8 cellular contexts compared by ENCODE assay signal in the genomic region with DNA sequence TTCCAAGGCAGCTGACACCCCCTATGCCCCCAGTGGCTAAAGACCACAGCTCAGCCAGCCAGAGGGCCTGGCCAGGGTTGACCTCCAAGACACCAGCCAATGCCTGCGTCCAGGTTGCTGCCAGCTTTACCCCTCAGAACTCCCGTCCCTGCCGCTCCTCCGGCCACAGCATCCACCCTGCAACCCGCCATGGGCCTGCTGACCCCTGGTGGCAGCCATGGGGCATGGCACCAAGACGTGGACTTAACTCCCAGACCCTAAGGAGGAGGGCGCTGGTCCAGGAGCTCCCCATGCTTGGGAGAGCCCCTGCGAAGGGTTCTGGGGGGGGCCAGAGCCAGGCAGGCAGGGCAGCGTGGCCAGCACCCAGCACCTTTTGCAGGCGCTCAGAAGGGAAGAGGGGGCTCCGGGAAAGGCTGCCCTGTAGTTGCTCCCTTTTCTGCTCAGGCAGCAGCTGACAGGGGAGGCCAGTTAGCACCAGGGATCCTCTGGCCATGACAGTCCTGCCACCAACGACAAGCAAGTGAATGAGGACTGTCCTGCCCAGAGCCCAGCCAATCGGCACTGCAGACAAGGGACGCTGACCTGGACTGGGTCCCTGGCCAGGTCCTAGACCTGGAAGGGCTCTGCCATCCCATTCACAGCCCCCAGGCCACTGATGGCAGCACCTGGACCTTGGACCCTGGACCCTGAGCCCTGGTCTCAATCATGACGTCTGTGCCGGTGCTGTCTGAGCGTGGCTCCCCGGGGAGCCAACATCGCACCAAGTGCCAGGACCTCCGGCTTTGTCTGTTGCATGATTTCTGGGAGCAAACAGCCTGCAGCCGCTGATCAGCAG.
DNase-seq lines count a peak whose midpoint lies in the region; ATAC-seq, FAIRE-seq and TF ChIP-seq lines count a peak whose summit lies in the region.

No MANE protein-coding gene starts in this region.

- H3K4me1 Mint-ChIP-seq in MCF 10A (ENCODE audit: insufficient read depth, unreplicated experiment): peaks cover 6% of the 10 kb centered on the region

- H3K4me2 ChIP-seq in keratinocyte (ENCODE audit: control insufficient read depth, extremely low read depth, insufficient read depth, low read depth, low read length): no peak overlapping the region

- ATAC-seq in GM21381 (IDR thresholded peaks at IDR 0.05; ENCODE audit: unreplicated experiment) (peak; percentile 87), HG02588 (IDR thresholded peaks at IDR 0.05; ENCODE audit: unreplicated experiment) (no peak)

- POLR2A ChIA-PET in MCF 10A (lab: Yijun Ruan, JAX): interaction anchor here (0.7 kb wide), 2 partner anchors 122 to 236 kb away, joined by 4 read pairs; no protein-coding TSS in a partner anchor

- peaks cover 11% of the 10 kb centered on the region for H3K27me3 ChIP-seq in keratinocyte (ENCODE audit: control insufficient read depth, extremely low read depth, insufficient read depth, low read length)

- no peak overlapping the region for H3K4me3 ChIP-seq in keratinocyte (ENCODE audit: control insufficient read depth in 2 of 3, extremely low read depth in 1 of 3, insufficient read depth in 2 of 3, low read depth in 1 of 3, low read length in 3 of 3)

- peaks cover 18% of the 10 kb centered on the region for H3K27me3 Mint-ChIP-seq in MCF 10A (ENCODE audit: insufficient read depth, unreplicated experiment)

- no peaks in the 10 kb centered on the region for H3K9me3 ChIP-seq in keratinocyte (ENCODE audit: control insufficient read depth, low read depth, low read length)

- no peaks in the 10 kb centered on the region for H4K20me1 ChIP-seq in keratinocyte (ENCODE audit: control insufficient read depth, extremely low read depth, insufficient read depth, low read length)

- H3K36me3 Mint-ChIP-seq in MCF 10A (ENCODE audit: insufficient read depth, unreplicated experiment): no peaks in the 10 kb centered on the region

- BruUV-seq in MCF 10A (replicated peaks; lab: Mats Ljungman, UMichigan): no TSS peak

- DNase-seq in CD1c-positive myeloid dendritic cell (ENCODE audit: extremely low spot score) (peak; percentile 59), NCI-H146 treated with DMSO at 0.1 percent for 48 hours (lab: John Stamatoyannopoulos, UW; ENCODE audit: unreplicated experiment) (peak; percentile 7), MCF 10A (ENCODE audit: unreplicated experiment) (peak; percentile 75), keratinocyte (ENCODE audit: low read depth, low spot score) (peak; percentile 33)
- peak; percentile 9 to 44 (median 30) for DNase-seq in stimulated activated CD4-positive, alpha-beta T cell treated with anti-CD3 and anti-CD28 coated beads, Interleukin-1b, Interleukin-23, amount 100 ng/mL, for 24 hours (ENCODE audit: low read depth in 4 of 4, low spot score in 1 of 4)

- H3K79me2 ChIP-seq in keratinocyte (ENCODE audit: control insufficient read depth, insufficient read depth, low read length): no peaks in the 10 kb centered on the region

- no peaks in the 10 kb centered on the region for H3K9me1 ChIP-seq in keratinocyte (ENCODE audit: control insufficient read depth, extremely low read depth, insufficient read depth, low read length)

- H3K9me3 Mint-ChIP-seq in MCF 10A (ENCODE audit: unreplicated experiment): no peaks in the 10 kb centered on the region

- H3K36me3 ChIP-seq in keratinocyte (ENCODE audit: control insufficient read depth in 2 of 2, extremely low read depth in 1 of 2, insufficient read depth in 2 of 2, low read length in 2 of 2): no peaks in the 10 kb centered on the region

- FAIRE-seq in keratinocyte (lab: Jason Lieb, UNC): peak; percentile 26

- H3K4me3 Mint-ChIP-seq in MCF 10A (ENCODE audit: unreplicated experiment): no peak overlapping the region

- no peak overlapping the region for H3K9ac ChIP-seq in keratinocyte (ENCODE audit: control insufficient read depth, extremely low read depth, insufficient read depth, low read length)

- intact Hi-C loops in MCF 10A (cut with micrococcal nuclease): loop anchor here (1.0 to 5.0 kb wide), 4 partner anchors 109 to 1089 kb away; no protein-coding TSS in a partner anchor

- dilution Hi-C loops in keratinocyte (cut with MboI; ENCODE audit: extremely low pct_ligation_motif_present, low sequenced_read_pairs): no loop called here

- no peak overlapping the region for H3K27ac ChIP-seq in VCaP
- no peak overlapping the region for H3K27ac ChIP-seq in keratinocyte (ENCODE audit: control insufficient read depth, insufficient read depth, low read length)

- peak; percentile 99 for TF ChIP-seq CTCF in VCaP (conservative IDR thresholded peaks at IDR 0.05)
- TF ChIP-seq CTCF in MCF 10A (IDR thresholded peaks at IDR 0.05; ENCODE audit: unreplicated experiment): peak; percentile 97
- TF ChIP-seq CTCF in keratinocyte (optimal IDR thresholded peaks at IDR 0.05 in 1 of 3, IDR thresholded peaks at IDR 0.05 in 1 of 3, conservative IDR thresholded peaks at IDR 0.05 in 1 of 3; ENCODE audit: extremely low read depth in 1 of 3, insufficient read depth in 2 of 3, low read length in 3 of 3): peak; percentile 91 to 100 (median 98)

- H2AFZ ChIP-seq in keratinocyte (ENCODE audit: control insufficient read depth, low read length): no peak overlapping the region

- H3K4me1 ChIP-seq in keratinocyte (ENCODE audit: control insufficient read depth, extremely low read depth, insufficient read depth, low read length): peaks cover 4% of the 10 kb centered on the region

- CTCF ChIA-PET in MCF 10A (lab: Yijun Ruan, JAX): interaction anchor here (0.5 to 5.0 kb wide), 56 partner anchors 9 to 1883 kb away, joined by 3 to 144 read pairs (median 4); no protein-coding TSS in a partner anchor

- H3K27ac Mint-ChIP-seq in MCF 10A (ENCODE audit: low read depth, unreplicated experiment): no peak overlapping the region

Comparison
In these comparisons a context has a peak if more than half of its experiments do, and no peak if none do; other contexts are left out.
1. DNase-seq: peak in every context shown above with its lines; median percentile 75 in MCF 10A; 59 in CD1c-positive myeloid dendritic cell; 33 in keratinocyte; 30 in stimulated activated CD4-positive, alpha-beta T cell treated with anti-CD3 and anti-CD28 coated beads, Interleukin-1b, Interleukin-23, amount 100 ng/mL, for 24 hours; 7 in NCI-H146 treated with DMSO at 0.1 percent for 48 hours.